ENCODE assay signal across 1 cellular context in the genomic region with DNA sequence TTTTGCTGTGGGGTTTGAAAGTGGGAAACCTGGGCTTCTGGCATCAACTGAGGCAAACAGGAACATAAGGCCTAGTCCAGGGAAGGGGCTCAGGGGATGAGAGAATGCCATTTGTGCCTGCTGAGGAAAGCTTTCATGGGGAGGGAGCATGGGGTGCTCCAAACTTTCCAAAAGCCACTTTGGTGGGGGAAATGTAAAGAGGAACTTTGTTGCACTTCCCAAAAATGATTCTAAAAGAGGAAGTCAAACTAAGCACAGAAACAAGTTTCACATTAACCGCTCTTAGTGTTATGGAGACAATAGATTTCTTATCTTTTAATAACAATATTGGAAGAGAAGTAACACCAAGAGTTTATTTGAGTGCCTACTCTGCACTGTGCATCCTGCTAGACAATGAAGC.
TF ChIP-seq lines count a peak whose summit lies in the region.

No MANE protein-coding gene starts in this region.

TF ChIP-seq in liver, 16 proteins besides CTCF, POLR2A, EP300 and RAD21 (continued from another document):
- TF ChIP-seq, protein P1, sequence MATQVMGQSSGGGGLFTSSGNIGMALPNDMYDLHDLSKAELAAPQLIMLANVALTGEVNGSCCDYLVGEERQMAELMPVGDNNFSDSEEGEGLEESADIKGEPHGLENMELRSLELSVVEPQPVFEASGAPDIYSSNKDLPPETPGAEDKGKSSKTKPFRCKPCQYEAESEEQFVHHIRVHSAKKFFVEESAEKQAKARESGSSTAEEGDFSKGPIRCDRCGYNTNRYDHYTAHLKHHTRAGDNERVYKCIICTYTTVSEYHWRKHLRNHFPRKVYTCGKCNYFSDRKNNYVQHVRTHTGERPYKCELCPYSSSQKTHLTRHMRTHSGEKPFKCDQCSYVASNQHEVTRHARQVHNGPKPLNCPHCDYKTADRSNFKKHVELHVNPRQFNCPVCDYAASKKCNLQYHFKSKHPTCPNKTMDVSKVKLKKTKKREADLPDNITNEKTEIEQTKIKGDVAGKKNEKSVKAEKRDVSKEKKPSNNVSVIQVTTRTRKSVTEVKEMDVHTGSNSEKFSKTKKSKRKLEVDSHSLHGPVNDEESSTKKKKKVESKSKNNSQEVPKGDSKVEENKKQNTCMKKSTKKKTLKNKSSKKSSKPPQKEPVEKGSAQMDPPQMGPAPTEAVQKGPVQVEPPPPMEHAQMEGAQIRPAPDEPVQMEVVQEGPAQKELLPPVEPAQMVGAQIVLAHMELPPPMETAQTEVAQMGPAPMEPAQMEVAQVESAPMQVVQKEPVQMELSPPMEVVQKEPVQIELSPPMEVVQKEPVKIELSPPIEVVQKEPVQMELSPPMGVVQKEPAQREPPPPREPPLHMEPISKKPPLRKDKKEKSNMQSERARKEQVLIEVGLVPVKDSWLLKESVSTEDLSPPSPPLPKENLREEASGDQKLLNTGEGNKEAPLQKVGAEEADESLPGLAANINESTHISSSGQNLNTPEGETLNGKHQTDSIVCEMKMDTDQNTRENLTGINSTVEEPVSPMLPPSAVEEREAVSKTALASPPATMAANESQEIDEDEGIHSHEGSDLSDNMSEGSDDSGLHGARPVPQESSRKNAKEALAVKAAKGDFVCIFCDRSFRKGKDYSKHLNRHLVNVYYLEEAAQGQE (IDR thresholded peaks at IDR 0.05) = no peak
- TF ChIP-seq HNF4A (conservative IDR thresholded peaks at IDR 0.05) = no peak
- TF ChIP-seq NR2F2 (IDR thresholded peaks at IDR 0.05) = no peak
- no peak for TF ChIP-seq YY1 (IDR thresholded peaks at IDR 0.05)
- no peak for TF ChIP-seq SP1 (IDR thresholded peaks at IDR 0.05)
- no peak for TF ChIP-seq JUND (IDR thresholded peaks at IDR 0.05)
- TF ChIP-seq, protein P2, sequence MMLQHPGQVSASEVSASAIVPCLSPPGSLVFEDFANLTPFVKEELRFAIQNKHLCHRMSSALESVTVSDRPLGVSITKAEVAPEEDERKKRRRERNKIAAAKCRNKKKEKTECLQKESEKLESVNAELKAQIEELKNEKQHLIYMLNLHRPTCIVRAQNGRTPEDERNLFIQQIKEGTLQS (IDR thresholded peaks at IDR 0.05) = no peak
- TF ChIP-seq, protein P3, sequence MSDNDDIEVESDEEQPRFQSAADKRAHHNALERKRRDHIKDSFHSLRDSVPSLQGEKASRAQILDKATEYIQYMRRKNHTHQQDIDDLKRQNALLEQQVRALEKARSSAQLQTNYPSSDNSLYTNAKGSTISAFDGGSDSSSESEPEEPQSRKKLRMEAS (IDR thresholded peaks at IDR 0.05) = no peak
- TF ChIP-seq, protein P4, sequence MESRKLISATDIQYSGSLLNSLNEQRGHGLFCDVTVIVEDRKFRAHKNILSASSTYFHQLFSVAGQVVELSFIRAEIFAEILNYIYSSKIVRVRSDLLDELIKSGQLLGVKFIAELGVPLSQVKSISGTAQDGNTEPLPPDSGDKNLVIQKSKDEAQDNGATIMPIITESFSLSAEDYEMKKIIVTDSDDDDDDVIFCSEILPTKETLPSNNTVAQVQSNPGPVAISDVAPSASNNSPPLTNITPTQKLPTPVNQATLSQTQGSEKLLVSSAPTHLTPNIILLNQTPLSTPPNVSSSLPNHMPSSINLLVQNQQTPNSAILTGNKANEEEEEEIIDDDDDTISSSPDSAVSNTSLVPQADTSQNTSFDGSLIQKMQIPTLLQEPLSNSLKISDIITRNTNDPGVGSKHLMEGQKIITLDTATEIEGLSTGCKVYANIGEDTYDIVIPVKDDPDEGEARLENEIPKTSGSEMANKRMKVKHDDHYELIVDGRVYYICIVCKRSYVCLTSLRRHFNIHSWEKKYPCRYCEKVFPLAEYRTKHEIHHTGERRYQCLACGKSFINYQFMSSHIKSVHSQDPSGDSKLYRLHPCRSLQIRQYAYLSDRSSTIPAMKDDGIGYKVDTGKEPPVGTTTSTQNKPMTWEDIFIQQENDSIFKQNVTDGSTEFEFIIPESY (IDR thresholded peaks at IDR 0.05) = no peak
- TF ChIP-seq HNF4G (IDR thresholded peaks at IDR 0.05) = no peak
